Comparison of ENCODE assay signal across 8 cellular contexts in the genomic region with DNA sequence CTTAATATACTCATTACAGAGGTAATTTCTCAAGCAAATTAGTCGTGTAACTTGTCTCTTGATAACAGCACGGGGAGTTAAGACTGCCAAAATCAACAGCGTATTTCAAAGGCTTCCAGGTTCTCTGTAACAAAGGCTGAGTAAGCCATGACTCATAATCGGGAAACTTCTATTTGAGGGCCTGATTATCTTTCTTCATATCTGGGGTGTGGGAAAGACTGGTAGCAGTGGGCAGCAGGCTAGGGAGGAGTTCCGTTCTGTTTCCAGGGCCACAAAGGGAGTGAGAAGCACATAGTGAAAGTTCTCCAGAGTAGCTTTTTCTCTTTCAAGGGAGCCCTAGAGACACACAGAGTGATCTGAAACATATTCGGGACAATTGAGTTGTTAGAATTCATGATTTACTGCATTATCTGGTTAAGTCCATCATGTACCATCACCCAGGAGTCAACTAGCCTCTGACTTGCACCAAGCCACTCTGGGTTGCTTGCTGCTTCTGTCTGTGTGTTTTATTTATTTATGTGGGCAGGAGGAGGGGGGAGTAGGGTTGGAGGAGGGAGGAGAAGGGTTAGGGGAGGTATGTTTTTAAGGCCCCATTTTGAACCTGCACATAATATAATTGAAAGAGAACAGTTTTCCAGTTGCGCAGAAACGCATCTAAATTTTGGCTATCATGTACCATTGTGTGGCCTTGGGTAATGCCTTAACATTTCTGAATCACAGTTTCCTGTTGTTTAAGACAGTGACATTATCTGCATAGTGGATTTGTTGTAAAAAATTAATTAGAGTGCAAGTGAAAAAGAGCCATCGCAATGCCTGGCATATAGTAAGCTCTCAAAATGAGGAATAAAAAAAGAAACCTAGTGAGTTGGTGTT.
DNase-seq lines count a peak whose midpoint lies in the region; ATAC-seq and TF ChIP-seq lines count a peak whose summit lies in the region.
"Had no signal": no experiment of that assay in that cellular context is flagged by ENCODE, and none has a peak within 500 bp of the region (broad histone marks: within the 10 kb centered on the region; RNA-seq: fewer than 3 reads in every experiment).

No MANE protein-coding gene starts in this region.

- WGBS in gastroesophageal sphincter (ENCODE audit: low coverage in 1 of 2), 2 donors: 32 to 33% methylated on average over 8 of the region's 9 CpGs

- TF ChIP-seq CTCF in gastroesophageal sphincter (IDR thresholded peaks at IDR 0.05): no peak

- DNase-seq in HUDEP-2 (lab: John Stamatoyannopoulos, UW; ENCODE audit: unreplicated experiment in 76 of 76) (peak in 60 of 76 experiments; percentile 3 to 76 (median 41)), pulmonary artery endothelial cell (ENCODE audit: low read depth, low spot score) (peak; percentile 98)
- DNase-seq in activated CD4-positive, alpha-beta T cell treated with anti-CD3 and anti-CD28 coated beads for 1 hour: no peak
- DNase-seq: T-cell had no signal

- TF ChIP-seq EP300 in gastroesophageal sphincter (IDR thresholded peaks at IDR 0.05): no peak

- no peaks in the 10 kb centered on the region for H3K36me3 ChIP-seq in gastroesophageal sphincter

- no peak for TF ChIP-seq POLR2A in gastroesophageal sphincter (IDR thresholded peaks at IDR 0.05)

- H3K27ac ChIP-seq in gastroesophageal sphincter: peak overlapping the region in 3 of 4 donors; percentile 24 to 65 (median 38)

- peaks cover 0 to 19% (median 4%) of the 10 kb centered on the region in 3 donors for H3K4me1 ChIP-seq in gastroesophageal sphincter

- H3K9me3 ChIP-seq in gastroesophageal sphincter: no peaks in the 10 kb centered on the region

- peak; percentile 93 for ATAC-seq in SK-N-SH treated with all-trans-retinoic acid at 6 μM for 48 hours
- peak; percentile 77 for ATAC-seq in gastroesophageal sphincter
- no peak for ATAC-seq in GM21825 (IDR thresholded peaks at IDR 0.05; ENCODE audit: unreplicated experiment)
- no peak for ATAC-seq in HG03571 (IDR thresholded peaks at IDR 0.05; ENCODE audit: unreplicated experiment)

- H3K27me3 ChIP-seq in gastroesophageal sphincter: no peaks in the 10 kb centered on the region

- no peak overlapping the region for H3K4me3 ChIP-seq in gastroesophageal sphincter

TF ChIP-seq in SK-N-SH treated with all-trans-retinoic acid at 6 μM for 48 hours, 23 proteins besides CTCF, POLR2A, EP300 and RAD21:
- no peak for TF ChIP-seq PPARA (CRISPR knock-in tag; IDR thresholded peaks at IDR 0.05; ENCODE audit: borderline replicate concordance)
- no peak for TF ChIP-seq ESRRG (CRISPR knock-in tag; IDR thresholded peaks at IDR 0.05)
- TF ChIP-seq BACH2 (CRISPR knock-in tag; IDR thresholded peaks at IDR 0.05; ENCODE audit: borderline replicate concordance): no peak
- no peak for TF ChIP-seq ZFP30 (CRISPR knock-in tag; IDR thresholded peaks at IDR 0.05)
- no peak; the same call in 1 of the 2 replicates for TF ChIP-seq ZFP3 (CRISPR knock-in tag; IDR thresholded peaks at IDR 0.05)
- TF ChIP-seq GLIS3 (CRISPR knock-in tag; IDR thresholded peaks at IDR 0.05): no peak
- TF ChIP-seq, protein P1, sequence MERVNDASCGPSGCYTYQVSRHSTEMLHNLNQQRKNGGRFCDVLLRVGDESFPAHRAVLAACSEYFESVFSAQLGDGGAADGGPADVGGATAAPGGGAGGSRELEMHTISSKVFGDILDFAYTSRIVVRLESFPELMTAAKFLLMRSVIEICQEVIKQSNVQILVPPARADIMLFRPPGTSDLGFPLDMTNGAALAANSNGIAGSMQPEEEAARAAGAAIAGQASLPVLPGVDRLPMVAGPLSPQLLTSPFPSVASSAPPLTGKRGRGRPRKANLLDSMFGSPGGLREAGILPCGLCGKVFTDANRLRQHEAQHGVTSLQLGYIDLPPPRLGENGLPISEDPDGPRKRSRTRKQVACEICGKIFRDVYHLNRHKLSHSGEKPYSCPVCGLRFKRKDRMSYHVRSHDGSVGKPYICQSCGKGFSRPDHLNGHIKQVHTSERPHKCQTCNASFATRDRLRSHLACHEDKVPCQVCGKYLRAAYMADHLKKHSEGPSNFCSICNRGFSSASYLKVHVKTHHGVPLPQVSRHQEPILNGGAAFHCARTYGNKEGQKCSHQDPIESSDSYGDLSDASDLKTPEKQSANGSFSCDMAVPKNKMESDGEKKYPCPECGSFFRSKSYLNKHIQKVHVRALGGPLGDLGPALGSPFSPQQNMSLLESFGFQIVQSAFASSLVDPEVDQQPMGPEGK (CRISPR knock-in tag; IDR thresholded peaks at IDR 0.05; ENCODE audit: borderline replicate concordance): peak; percentile 35
- TF ChIP-seq OSR1 (CRISPR knock-in tag; IDR thresholded peaks at IDR 0.05): no peak
- TF ChIP-seq ZNF8 (CRISPR knock-in tag; IDR thresholded peaks at IDR 0.05): no peak
- peak; percentile 69; the same call in 1 of the 2 replicates for TF ChIP-seq TOX (CRISPR knock-in tag; IDR thresholded peaks at IDR 0.05; ENCODE audit: borderline replicate concordance)
- peak; percentile 74; the same call in 1 of the 2 replicates for TF ChIP-seq RARB (CRISPR knock-in tag; IDR thresholded peaks at IDR 0.05)
- TF ChIP-seq, protein P2, sequence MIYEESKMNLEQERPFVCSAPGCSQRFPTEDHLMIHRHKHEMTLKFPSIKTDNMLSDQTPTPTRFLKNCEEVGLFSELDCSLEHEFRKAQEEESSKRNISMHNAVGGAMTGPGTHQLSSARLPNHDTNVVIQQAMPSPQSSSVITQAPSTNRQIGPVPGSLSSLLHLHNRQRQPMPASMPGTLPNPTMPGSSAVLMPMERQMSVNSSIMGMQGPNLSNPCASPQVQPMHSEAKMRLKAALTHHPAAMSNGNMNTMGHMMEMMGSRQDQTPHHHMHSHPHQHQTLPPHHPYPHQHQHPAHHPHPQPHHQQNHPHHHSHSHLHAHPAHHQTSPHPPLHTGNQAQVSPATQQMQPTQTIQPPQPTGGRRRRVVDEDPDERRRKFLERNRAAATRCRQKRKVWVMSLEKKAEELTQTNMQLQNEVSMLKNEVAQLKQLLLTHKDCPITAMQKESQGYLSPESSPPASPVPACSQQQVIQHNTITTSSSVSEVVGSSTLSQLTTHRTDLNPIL (CRISPR knock-in tag; IDR thresholded peaks at IDR 0.05; ENCODE audit: low read depth): peak; percentile 61; the same call in 1 of the 2 replicates
- peak; percentile 86 for TF ChIP-seq ISL1 (CRISPR knock-in tag; IDR thresholded peaks at IDR 0.05)
- TF ChIP-seq ZC3H10 (CRISPR knock-in tag; IDR thresholded peaks at IDR 0.05): 0 out of 2 replicates have a peak, but pooled peaks have one; percentile 21
- no peak for TF ChIP-seq SNAI2 (CRISPR knock-in tag; IDR thresholded peaks at IDR 0.05)

Comparison
In these comparisons a context has a peak if more than half of its experiments do, and no peak if none do; other contexts are left out.
1. ATAC-seq: peak in SK-N-SH treated with all-trans-retinoic acid at 6 μM for 48 hours (single experiment) and gastroesophageal sphincter (single experiment); none in GM21825 (single experiment) and HG03571 (single experiment).